ENCODE assay signal across 7 cellular contexts in the genomic region with DNA sequence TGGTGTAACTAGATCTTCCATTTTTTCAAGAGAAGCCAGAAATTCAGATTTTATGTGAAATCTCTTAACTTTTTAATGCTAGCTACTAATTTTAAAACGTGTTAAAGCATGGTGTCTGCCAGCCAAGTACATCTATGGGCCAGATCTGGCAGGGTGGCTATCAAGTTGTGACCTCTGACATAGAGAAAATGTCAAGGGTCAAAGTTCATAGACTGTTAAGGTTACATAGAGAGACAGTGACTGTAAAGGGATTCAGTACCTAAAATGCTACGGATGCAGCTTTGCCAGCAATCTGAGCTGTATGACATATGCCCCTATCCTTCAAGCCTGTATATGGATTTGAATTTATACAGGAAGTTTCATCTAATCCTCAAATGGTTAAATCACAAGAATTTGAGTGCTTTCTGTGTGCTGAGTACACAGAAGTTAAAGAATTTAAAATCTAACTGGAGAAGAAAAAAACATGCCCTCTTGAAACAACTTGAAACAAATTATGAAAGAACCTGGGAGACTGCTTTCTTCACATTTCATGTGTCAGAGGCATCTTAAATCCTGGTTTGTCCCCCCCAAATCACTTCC. TPM values are rescaled to one million over a fixed set of nuclear protein-coding genes. Genes with fewer than 3 reads are reported as not detected.
DNase-seq lines count a peak whose midpoint lies in the region.

No MANE protein-coding gene starts in this region.

- peaks cover 4% of the 10 kb centered on the region for H3K9me3 Mint-ChIP-seq in activated CD4-positive, alpha-beta memory T cell treated with anti-CD3 and anti-CD28 coated beads for 36 hours
- peaks cover 0 to 5% (median 3%) of the 10 kb centered on the region in 6 donors for H3K9me3 Mint-ChIP-seq in immature natural killer cell

- CTCF ChIA-PET in activated CD4-positive, alpha-beta memory T cell treated with anti-CD3 and anti-CD28 coated beads for 36 hours (lab: Charles Lee) = interaction anchor here (0.6 to 7.0 kb wide), 4 partner anchors 18 to 62 kb away, joined by 3 to 29 read pairs (median 8); partner anchors contain the start of gene B4GALT4

- H3K4me3 ChIP-seq in HAP-1 (peak overlapping the region; percentile 37), stomach smooth muscle (ENCODE audit: low read length in 2 of 2) (peak overlapping the region; percentile 70 to 90)

- intact Hi-C loops in activated CD4-positive, alpha-beta memory T cell treated with anti-CD3 and anti-CD28 coated beads for 36 hours (cut with micrococcal nuclease) = loop anchor here (1.0 to 10.0 kb wide), 4 partner anchors 202 to 1052 kb away; partner anchors contain the start of genes ADPRH, LRRC58 and TIMMDC1

- H3K9ac ChIP-seq in stomach smooth muscle (ENCODE audit: low read length in 2 of 2) = peak overlapping the region in 1 of 2 donors; percentile 84

- no peaks in the 10 kb centered on the region for H3K36me3 Mint-ChIP-seq in activated CD4-positive, alpha-beta memory T cell treated with anti-CD3 and anti-CD28 coated beads for 36 hours
- H3K36me3 Mint-ChIP-seq in immature natural killer cell = peaks cover 0 to 4% (median 2%) of the 10 kb centered on the region in 3 donors

- H3K27me3 Mint-ChIP-seq in activated CD4-positive, alpha-beta memory T cell treated with anti-CD3 and anti-CD28 coated beads for 36 hours = no peaks in the 10 kb centered on the region
- peaks cover 23 to 27% (median 26%) of the 10 kb centered on the region in 3 donors for H3K27me3 Mint-ChIP-seq in immature natural killer cell (ENCODE audit: low read depth in 3 of 3)

- H3K9me3 ChIP-seq in HAP-1 (no peaks in the 10 kb centered on the region), stomach smooth muscle (ENCODE audit: control insufficient read depth in 2 of 2, low read length in 2 of 2) (no peaks in the 10 kb centered on the region)

- in situ Hi-C loops in HAP-1 (cut with MboI; ENCODE audit: low sequenced_read_pairs) = loop anchor here (25.0 kb wide), 1 partner anchor 394 kb away; the partner anchor contains the start of gene COX17

- DNase-seq in HAP-1 (ENCODE audit: low spot score in 2 of 2) (no peak), immature natural killer cell (no peak), NCI-H345 treated with DMSO at 0.1 percent for 48 hours (lab: John Stamatoyannopoulos, UW; ENCODE audit: unreplicated experiment) (no peak), NCI-H524 treated with DMSO at 0.1 percent for 48 hours (lab: John Stamatoyannopoulos, UW) (no peak), DMS 273 treated with DMSO at 0.1 percent for 48 hours (lab: John Stamatoyannopoulos, UW) (no peak)
- no peak for DNase-seq in activated CD4-positive, alpha-beta memory T cell treated with anti-CD3 and anti-CD28 coated beads for 36 hours

- H3K27me3 ChIP-seq in HAP-1 (ENCODE audit: low read depth) (no peaks in the 10 kb centered on the region), stomach smooth muscle (ENCODE audit: control insufficient read depth in 1 of 2, insufficient read depth in 2 of 2, low read length in 2 of 2) (peaks cover 0 to 2% of the 10 kb centered on the region in 2 donors)

- H3K4me1 Mint-ChIP-seq in activated CD4-positive, alpha-beta memory T cell treated with anti-CD3 and anti-CD28 coated beads for 36 hours (ENCODE audit: low read depth) = peaks cover 43% of the 10 kb centered on the region
- H3K4me1 Mint-ChIP-seq in immature natural killer cell = peaks cover 67 to 79% of the 10 kb centered on the region in 2 donors

- POLR2A ChIA-PET in activated CD4-positive, alpha-beta memory T cell treated with anti-CD3 and anti-CD28 coated beads for 36 hours (lab: Charles Lee) = interaction anchor here (1.1 to 3.4 kb wide), 7 partner anchors 29 to 384 kb away, joined by 4 to 45 read pairs (median 7); partner anchors contain the start of genes B4GALT4, COX17 and TMEM39A

- peaks cover 33% of the 10 kb centered on the region for H3K4me1 ChIP-seq in HAP-1
- peaks cover 17% of the 10 kb centered on the region for H3K4me1 ChIP-seq in stomach smooth muscle (ENCODE audit: control insufficient read depth, insufficient read depth, low read length)

- H3K27ac ChIP-seq in stomach smooth muscle (ENCODE audit: low read length) = peak overlapping the region; percentile 87

- H3K36me3 ChIP-seq in HAP-1 (replicated peaks) (no peaks in the 10 kb centered on the region), stomach smooth muscle (ENCODE audit: control insufficient read depth in 2 of 2, insufficient read depth in 2 of 2, low read length in 2 of 2) (no peaks in the 10 kb centered on the region)

- peak overlapping the region; percentile 83 for H3K4me3 Mint-ChIP-seq in activated CD4-positive, alpha-beta memory T cell treated with anti-CD3 and anti-CD28 coated beads for 36 hours
- H3K4me3 Mint-ChIP-seq in immature natural killer cell = peak overlapping the region; percentile 86 to 94 (median 89)

- peak overlapping the region; percentile 93 for H3K27ac Mint-ChIP-seq in activated CD4-positive, alpha-beta memory T cell treated with anti-CD3 and anti-CD28 coated beads for 36 hours
- peak overlapping the region; percentile 93 to 98 (median 94) for H3K27ac Mint-ChIP-seq in immature natural killer cell

RNA-seq across cellular contexts. Expression of gene ARHGAP31, which starts 1.0 kb away (rescaled TPM):
- total RNA-seq in activated CD4-positive, alpha-beta memory T cell treated with anti-CD3 and anti-CD28 coated beads for 36 hours = 10 to 100 TPM; 10.8 to 11.4 TPM
- 1 to 10 TPM; 1.1 to 4.9 (median 2.8) TPM for polyA plus RNA-seq in immature natural killer cell

RNA-seq across cellular contexts. Expression of gene B4GALT4, which starts 52.5 kb away (rescaled TPM):
- total RNA-seq in activated CD4-positive, alpha-beta memory T cell treated with anti-CD3 and anti-CD28 coated beads for 36 hours = 10 to 100 TPM; 13.5 to 14.2 TPM
- 10 to 100 TPM; 24.0 to 29.0 (median 24.3) TPM for polyA plus RNA-seq in immature natural killer cell
